ENCODE assay signal across 11 cellular contexts in the genomic region with DNA sequence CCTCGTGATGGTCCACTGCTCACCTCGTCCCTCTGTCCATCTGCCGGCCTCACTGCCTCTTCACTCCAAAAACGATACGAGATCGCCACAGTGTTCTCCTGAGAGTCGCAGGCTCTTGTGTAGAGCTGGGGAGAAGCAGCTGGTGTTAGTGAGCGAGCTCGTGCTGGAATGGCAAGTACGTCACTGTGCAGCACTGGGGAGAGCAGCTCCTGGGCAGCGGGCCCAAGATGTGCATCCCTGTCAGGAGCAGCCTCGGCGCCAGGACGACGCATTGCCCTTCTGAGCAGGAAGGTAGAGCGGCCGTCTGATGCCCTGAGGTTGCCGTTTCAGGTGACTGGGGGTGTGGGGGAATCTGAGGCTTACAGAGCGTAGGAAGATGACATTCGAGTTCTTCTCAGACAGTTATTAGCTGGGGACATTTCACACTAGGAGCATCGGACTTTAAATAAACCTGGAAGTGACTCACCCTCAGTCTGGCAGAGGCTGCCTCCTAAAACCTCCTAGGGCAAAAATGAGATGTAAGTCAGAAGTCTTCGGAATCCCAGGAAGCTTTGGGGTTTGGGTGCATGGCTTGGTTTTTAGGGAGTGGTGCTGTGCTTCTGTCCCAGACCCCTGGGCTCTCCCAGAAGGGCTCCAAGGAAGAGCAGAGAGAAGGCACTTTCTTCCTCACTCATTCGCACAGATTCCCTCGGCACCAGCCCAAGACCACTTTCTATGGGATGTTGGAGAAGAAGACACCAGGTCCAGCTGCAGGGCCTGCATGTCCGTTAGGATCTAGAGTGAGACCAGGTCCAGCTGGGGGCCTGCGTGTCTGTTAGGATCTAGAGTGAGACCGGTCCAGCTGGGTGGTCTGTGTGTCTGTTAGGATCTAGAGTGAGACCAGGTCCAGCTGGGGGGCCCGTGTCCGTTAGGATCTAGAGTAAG. TPM values are rescaled to one million over a fixed set of nuclear protein-coding genes. Genes with fewer than 3 reads are reported as not detected.
A peak's percentile ranks its signal among the peaks of the same experiment; 100 is the strongest.
DNase-seq lines count a peak whose midpoint lies in the region; ATAC-seq and TF ChIP-seq lines count a peak whose summit lies in the region.
"Had no signal": no experiment of that assay in that cellular context is flagged by ENCODE, and none has a peak within 500 bp of the region (broad histone marks: within the 10 kb centered on the region; RNA-seq: fewer than 3 reads in every experiment).

No MANE protein-coding gene starts in this region.

- no peaks in the 10 kb centered on the region for H3K36me3 ChIP-seq in BE2C
- H3K36me3 ChIP-seq: gastrocnemius medialis had no signal

- no peak overlapping the region for H3K27ac Mint-ChIP-seq in MCF 10A (ENCODE audit: low read depth, unreplicated experiment)
- H3K27ac Mint-ChIP-seq: activated naive CD8-positive, alpha-beta T cell; T-helper 1 cell treated with Interleukin-12 subunit alpha and Interleukin-12 subunit beta and Interleukin-4 antibody, amounts not matched to agents 30 μg/mL and 1 μg/mL, for 36 hours had no signal

- no peak overlapping the region for H3K4me3 Mint-ChIP-seq in MCF 10A (ENCODE audit: unreplicated experiment)
- H3K4me3 Mint-ChIP-seq: activated naive CD8-positive, alpha-beta T cell; T-helper 1 cell treated with Interleukin-12 subunit alpha and Interleukin-12 subunit beta and Interleukin-4 antibody, amounts not matched to agents 30 μg/mL and 1 μg/mL, for 36 hours had no signal

- peak overlapping the region; percentile 23 for H3K4me3 ChIP-seq in BE2C (ENCODE audit: low read depth, low read length)
- H3K4me3 ChIP-seq: gastrocnemius medialis had no signal

- BruUV-seq in MCF 10A (replicated peaks; lab: Mats Ljungman, UMichigan): no TSS peak

- DNase-seq in BE2C (peak; percentile 69), LHCN-M2 (ENCODE audit: low read depth) (peak; percentile 71), MCF 10A (ENCODE audit: unreplicated experiment) (peak; percentile 85), mucosa of gallbladder (ENCODE audit: low spot score) (peak; percentile 42), NCI-H2171 treated with DMSO at 0.1 percent for 48 hours (lab: John Stamatoyannopoulos, UW) (no peak)
- DNase-seq: gastrocnemius medialis had no signal

- POLR2A ChIA-PET in MCF 10A (lab: Yijun Ruan, JAX): interaction anchor here (0.8 kb wide), 1 partner anchor 34 kb away, joined by 3 read pairs; no protein-coding TSS in a partner anchor

- H3K4me1 Mint-ChIP-seq in MCF 10A (ENCODE audit: insufficient read depth, unreplicated experiment): peaks cover 12% of the 10 kb centered on the region

- peaks cover 27% of the 10 kb centered on the region for H3K27me3 Mint-ChIP-seq in MCF 10A (ENCODE audit: insufficient read depth, unreplicated experiment)
- H3K27me3 Mint-ChIP-seq: activated naive CD8-positive, alpha-beta T cell had no signal

- no peaks in the 10 kb centered on the region for H3K36me3 Mint-ChIP-seq in MCF 10A (ENCODE audit: insufficient read depth, unreplicated experiment)
- H3K36me3 Mint-ChIP-seq: activated naive CD8-positive, alpha-beta T cell had no signal

- no peaks in the 10 kb centered on the region for H3K9me3 Mint-ChIP-seq in MCF 10A (ENCODE audit: unreplicated experiment)
- H3K9me3 Mint-ChIP-seq: T-helper 1 cell treated with Interleukin-12 subunit alpha and Interleukin-12 subunit beta and Interleukin-4 antibody, amounts not matched to agents 30 μg/mL and 1 μg/mL, for 36 hours had no signal

- peaks cover 14% of the 10 kb centered on the region for H3K4me1 ChIP-seq in BE2C
- H3K4me1 ChIP-seq: gastrocnemius medialis had no signal

- ATAC-seq in HG03175 (IDR thresholded peaks at IDR 0.05; ENCODE audit: unreplicated experiment) (no peak), GM21619 (IDR thresholded peaks at IDR 0.05; ENCODE audit: unreplicated experiment) (no peak), GM18867 (IDR thresholded peaks at IDR 0.05; ENCODE audit: unreplicated experiment) (no peak)
- ATAC-seq: gastrocnemius medialis had no signal

- H3K9me3 ChIP-seq in BE2C: no peaks in the 10 kb centered on the region
- H3K9me3 ChIP-seq: gastrocnemius medialis had no signal

- CTCF ChIA-PET in MCF 10A (lab: Yijun Ruan, JAX): interaction anchor here (0.7 to 1.1 kb wide), 2 partner anchors 206 to 209 kb away, joined by 3 read pairs; no protein-coding TSS in a partner anchor

- H3K27me3 ChIP-seq in BE2C: peaks cover 11% of the 10 kb centered on the region

- TF ChIP-seq CTCF in BE2C (IDR thresholded peaks at IDR 0.05; ENCODE audit: low read depth, low read length) (no peak), MCF 10A (IDR thresholded peaks at IDR 0.05; ENCODE audit: unreplicated experiment) (no peak)

- intact Hi-C loops in MCF 10A (cut with micrococcal nuclease): no loop called here

RNA-seq across cellular contexts. Expression of a gene that starts 31.2 kb away (rescaled TPM):
- 13.6 TPM for polyA plus RNA-seq in BE2C (2012; ENCODE audit: insufficient read depth, insufficient read length, low read depth)
- total RNA-seq in LHCN-M2 (2014; rRNA removed) (2.8 and 3.8 TPM in 2 replicates), MCF 10A (2022) (3.7 and 6.6 TPM in 2 replicates), mucosa of gallbladder (2.1 TPM)
- 1.6 TPM for polyA plus RNA-seq in LHCN-M2 (2012)
